1 cellular context compared by ENCODE assay signal in the genomic region with DNA sequence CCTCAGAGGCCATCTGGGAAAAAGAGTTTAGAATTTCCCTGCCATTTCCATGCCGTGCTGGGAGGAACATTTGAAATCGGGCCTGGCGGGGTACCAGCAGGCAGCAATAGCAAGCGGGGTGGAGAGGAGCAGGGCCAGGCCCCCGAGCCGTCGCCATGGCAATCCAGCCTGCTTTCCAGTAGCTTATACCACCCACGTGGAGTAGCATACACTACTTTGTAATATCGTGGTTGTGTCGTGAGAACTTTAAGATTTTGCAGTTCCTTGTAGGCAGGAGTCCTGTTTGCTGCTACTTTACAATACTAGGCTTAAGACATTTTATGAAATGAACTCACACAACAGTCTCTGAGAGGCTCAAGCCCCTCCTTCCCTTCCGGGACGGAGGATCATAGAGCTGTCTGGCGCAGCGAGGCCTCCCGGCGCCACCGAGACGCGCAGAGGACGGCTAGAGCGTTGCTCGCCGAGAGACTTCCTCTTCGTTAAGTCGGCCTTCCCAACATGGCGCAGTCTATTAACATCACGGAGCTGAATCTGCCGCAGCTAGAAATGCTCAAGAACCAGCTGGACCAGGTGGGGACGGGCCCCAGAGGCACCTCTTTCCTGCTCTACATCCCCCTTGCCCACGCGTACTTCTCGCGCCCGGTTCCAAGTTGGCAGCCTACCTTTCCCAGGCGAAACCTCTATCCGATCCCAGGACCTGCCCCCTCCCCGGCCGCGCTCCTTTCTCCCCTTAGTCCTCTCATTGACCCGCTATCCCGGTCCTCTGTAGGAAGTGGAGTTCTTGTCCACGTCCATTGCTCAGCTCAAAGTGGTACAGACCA.
A peak's percentile ranks its signal among the peaks of the same experiment; 100 is the strongest.
TF ChIP-seq lines count a peak whose summit lies in the region.

A gene (plus strand): TSS at position 473 of the 821 bp plus-strand sequence. CDS start 26 bp downstream, at position 499.

TF ChIP-seq in K562, 482 proteins besides CTCF, POLR2A, EP300 and RAD21 (continued from another document and continues in another):
- TF ChIP-seq, protein P1, sequence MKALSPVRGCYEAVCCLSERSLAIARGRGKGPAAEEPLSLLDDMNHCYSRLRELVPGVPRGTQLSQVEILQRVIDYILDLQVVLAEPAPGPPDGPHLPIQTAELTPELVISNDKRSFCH (CRISPR knock-in tag; IDR thresholded peaks at IDR 0.05), result no peak
- TF ChIP-seq, protein P1 (tag; IDR thresholded peaks at IDR 0.05), result 0 out of 2 replicates have a peak, but pooled peaks have one; percentile 32
- TF ChIP-seq HNRNPLL (IDR thresholded peaks at IDR 0.05; ENCODE audit: low read depth, low read length, poor library complexity, severe bottlenecking) (peak; percentile 69), BRF1 (IDR thresholded peaks at IDR 0.05; ENCODE audit: borderline replicate concordance, extremely low read depth, insufficient read length) (no peak), SMARCA4 (IDR thresholded peaks at IDR 0.05) (no peak), ZNF584 (CRISPR knock-in tag; IDR thresholded peaks at IDR 0.05; ENCODE audit: low read depth) (no peak), STAT5B (CRISPR knock-in tag; IDR thresholded peaks at IDR 0.05) (no peak), NUFIP1 (IDR thresholded peaks at IDR 0.05; ENCODE audit: partially characterized antibody) (no peak), ZNF644 (tag; IDR thresholded peaks at IDR 0.05; ENCODE audit: low read depth) (peak; percentile 60; the same call in 1 of the 2 replicates), E2F3 (CRISPR knock-in tag; IDR thresholded peaks at IDR 0.05) (no peak), NCOA1 (IDR thresholded peaks at IDR 0.05; ENCODE audit: low read depth) (peak; percentile 58), GABPA (tag; conservative IDR thresholded peaks at IDR 0.05; ENCODE audit: low read depth) (peak; percentile 90), STAG1 (CRISPR knock-in tag; IDR thresholded peaks at IDR 0.05; ENCODE audit: borderline replicate concordance) (no peak; the same call in 1 of the 2 replicates), KAT2B (IDR thresholded peaks at IDR 0.05; ENCODE audit: low read depth, low read length) (no peak), RBBP5 (IDR thresholded peaks at IDR 0.05; ENCODE audit: borderline replicate concordance, insufficient read depth, low read length, poor library complexity, severe bottlenecking) (peak; percentile 88), ATF7 (IDR thresholded peaks at IDR 0.05) (peak; percentile 72), SRF (CRISPR knock-in tag; IDR thresholded peaks at IDR 0.05) (no peak), FOXK1 (CRISPR knock-in tag; IDR thresholded peaks at IDR 0.05; ENCODE audit: borderline replicate concordance) (peak; percentile 58; the same call in 1 of the 2 replicates), EGR1 (conservative IDR thresholded peaks at IDR 0.05) (peak; percentile 60), MAFG (tag; conservative IDR thresholded peaks at IDR 0.05) (no peak), TSC22D4 (tag; IDR thresholded peaks at IDR 0.05) (no peak), CHD1 (IDR thresholded peaks at IDR 0.05; ENCODE audit: low read length) (peak; percentile 77), GABPB1 (CRISPR knock-in tag; IDR thresholded peaks at IDR 0.05) (peak; percentile 89), WHSC1 (IDR thresholded peaks at IDR 0.05; ENCODE audit: low read length) (no peak), ZNF699 (CRISPR knock-in tag; IDR thresholded peaks at IDR 0.05; ENCODE audit: insufficient replicate concordance) (no peak), ZNF212 (CRISPR knock-in tag; IDR thresholded peaks at IDR 0.05) (0 out of 2 replicates have a peak, but pooled peaks have one; percentile 5), MEF2A (IDR thresholded peaks at IDR 0.05; ENCODE audit: control insufficient read depth, low read depth, low read length) (0 out of 2 replicates have a peak, but pooled peaks have one; percentile 12), ZSCAN32 (CRISPR knock-in tag; IDR thresholded peaks at IDR 0.05) (no peak), SPI1 (IDR thresholded peaks at IDR 0.05; ENCODE audit: borderline replicate concordance, low read depth, low read length) (peak; percentile 97), CHCHD3 (CRISPR knock-in tag; IDR thresholded peaks at IDR 0.05) (no peak), ZNF124 (CRISPR knock-in tag; IDR thresholded peaks at IDR 0.05) (no peak), PHF8 (IDR thresholded peaks at IDR 0.05; ENCODE audit: borderline replicate concordance, low read length) (peak; percentile 88)
- TF ChIP-seq, protein P2, sequence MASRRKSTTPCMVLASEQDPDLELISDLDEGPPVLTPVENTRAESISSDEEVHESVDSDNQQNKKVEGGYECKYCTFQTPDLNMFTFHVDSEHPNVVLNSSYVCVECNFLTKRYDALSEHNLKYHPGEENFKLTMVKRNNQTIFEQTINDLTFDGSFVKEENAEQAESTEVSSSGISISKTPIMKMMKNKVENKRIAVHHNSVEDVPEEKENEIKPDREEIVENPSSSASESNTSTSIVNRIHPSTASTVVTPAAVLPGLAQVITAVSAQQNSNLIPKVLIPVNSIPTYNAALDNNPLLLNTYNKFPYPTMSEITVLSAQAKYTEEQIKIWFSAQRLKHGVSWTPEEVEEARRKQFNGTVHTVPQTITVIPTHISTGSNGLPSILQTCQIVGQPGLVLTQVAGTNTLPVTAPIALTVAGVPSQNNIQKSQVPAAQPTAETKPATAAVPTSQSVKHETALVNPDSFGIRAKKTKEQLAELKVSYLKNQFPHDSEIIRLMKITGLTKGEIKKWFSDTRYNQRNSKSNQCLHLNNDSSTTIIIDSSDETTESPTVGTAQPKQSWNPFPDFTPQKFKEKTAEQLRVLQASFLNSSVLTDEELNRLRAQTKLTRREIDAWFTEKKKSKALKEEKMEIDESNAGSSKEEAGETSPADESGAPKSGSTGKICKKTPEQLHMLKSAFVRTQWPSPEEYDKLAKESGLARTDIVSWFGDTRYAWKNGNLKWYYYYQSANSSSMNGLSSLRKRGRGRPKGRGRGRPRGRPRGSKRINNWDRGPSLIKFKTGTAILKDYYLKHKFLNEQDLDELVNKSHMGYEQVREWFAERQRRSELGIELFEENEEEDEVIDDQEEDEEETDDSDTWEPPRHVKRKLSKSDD (conservative IDR thresholded peaks at IDR 0.05; ENCODE audit: low read length), result no peak
- TF ChIP-seq, protein P3, sequence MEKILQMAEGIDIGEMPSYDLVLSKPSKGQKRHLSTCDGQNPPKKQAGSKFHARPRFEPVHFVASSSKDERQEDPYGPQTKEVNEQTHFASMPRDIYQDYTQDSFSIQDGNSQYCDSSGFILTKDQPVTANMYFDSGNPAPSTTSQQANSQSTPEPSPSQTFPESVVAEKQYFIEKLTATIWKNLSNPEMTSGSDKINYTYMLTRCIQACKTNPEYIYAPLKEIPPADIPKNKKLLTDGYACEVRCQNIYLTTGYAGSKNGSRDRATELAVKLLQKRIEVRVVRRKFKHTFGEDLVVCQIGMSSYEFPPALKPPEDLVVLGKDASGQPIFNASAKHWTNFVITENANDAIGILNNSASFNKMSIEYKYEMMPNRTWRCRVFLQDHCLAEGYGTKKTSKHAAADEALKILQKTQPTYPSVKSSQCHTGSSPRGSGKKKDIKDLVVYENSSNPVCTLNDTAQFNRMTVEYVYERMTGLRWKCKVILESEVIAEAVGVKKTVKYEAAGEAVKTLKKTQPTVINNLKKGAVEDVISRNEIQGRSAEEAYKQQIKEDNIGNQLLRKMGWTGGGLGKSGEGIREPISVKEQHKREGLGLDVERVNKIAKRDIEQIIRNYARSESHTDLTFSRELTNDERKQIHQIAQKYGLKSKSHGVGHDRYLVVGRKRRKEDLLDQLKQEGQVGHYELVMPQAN (IDR thresholded peaks at IDR 0.05; ENCODE audit: borderline replicate concordance), result peak; percentile 98
- TF ChIP-seq, protein P4, sequence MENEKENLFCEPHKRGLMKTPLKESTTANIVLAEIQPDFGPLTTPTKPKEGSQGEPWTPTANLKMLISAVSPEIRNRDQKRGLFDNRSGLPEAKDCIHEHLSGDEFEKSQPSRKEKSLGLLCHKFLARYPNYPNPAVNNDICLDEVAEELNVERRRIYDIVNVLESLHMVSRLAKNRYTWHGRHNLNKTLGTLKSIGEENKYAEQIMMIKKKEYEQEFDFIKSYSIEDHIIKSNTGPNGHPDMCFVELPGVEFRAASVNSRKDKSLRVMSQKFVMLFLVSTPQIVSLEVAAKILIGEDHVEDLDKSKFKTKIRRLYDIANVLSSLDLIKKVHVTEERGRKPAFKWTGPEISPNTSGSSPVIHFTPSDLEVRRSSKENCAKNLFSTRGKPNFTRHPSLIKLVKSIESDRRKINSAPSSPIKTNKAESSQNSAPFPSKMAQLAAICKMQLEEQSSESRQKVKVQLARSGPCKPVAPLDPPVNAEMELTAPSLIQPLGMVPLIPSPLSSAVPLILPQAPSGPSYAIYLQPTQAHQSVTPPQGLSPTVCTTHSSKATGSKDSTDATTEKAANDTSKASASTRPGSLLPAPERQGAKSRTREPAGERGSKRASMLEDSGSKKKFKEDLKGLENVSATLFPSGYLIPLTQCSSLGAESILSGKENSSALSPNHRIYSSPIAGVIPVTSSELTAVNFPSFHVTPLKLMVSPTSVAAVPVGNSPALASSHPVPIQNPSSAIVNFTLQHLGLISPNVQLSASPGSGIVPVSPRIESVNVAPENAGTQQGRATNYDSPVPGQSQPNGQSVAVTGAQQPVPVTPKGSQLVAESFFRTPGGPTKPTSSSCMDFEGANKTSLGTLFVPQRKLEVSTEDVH (IDR thresholded peaks at IDR 0.05; ENCODE audit: low read depth, partially characterized antibody), result peak; percentile 54
- TF ChIP-seq, protein P5, sequence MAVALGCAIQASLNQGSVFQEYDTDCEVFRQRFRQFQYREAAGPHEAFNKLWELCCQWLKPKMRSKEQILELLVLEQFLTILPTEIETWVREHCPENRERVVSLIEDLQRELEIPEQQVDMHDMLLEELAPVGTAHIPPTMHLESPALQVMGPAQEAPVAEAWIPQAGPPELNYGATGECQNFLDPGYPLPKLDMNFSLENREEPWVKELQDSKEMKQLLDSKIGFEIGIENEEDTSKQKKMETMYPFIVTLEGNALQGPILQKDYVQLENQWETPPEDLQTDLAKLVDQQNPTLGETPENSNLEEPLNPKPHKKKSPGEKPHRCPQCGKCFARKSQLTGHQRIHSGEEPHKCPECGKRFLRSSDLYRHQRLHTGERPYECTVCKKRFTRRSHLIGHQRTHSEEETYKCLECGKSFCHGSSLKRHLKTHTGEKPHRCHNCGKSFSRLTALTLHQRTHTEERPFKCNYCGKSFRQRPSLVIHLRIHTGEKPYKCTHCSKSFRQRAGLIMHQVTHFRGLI (CRISPR knock-in tag; IDR thresholded peaks at IDR 0.05), result no peak
- TF ChIP-seq, protein P6, sequence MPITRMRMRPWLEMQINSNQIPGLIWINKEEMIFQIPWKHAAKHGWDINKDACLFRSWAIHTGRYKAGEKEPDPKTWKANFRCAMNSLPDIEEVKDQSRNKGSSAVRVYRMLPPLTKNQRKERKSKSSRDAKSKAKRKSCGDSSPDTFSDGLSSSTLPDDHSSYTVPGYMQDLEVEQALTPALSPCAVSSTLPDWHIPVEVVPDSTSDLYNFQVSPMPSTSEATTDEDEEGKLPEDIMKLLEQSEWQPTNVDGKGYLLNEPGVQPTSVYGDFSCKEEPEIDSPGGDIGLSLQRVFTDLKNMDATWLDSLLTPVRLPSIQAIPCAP (CRISPR knock-in tag; IDR thresholded peaks at IDR 0.05; ENCODE audit: borderline replicate concordance), result no peak
- TF ChIP-seq, protein P7, sequence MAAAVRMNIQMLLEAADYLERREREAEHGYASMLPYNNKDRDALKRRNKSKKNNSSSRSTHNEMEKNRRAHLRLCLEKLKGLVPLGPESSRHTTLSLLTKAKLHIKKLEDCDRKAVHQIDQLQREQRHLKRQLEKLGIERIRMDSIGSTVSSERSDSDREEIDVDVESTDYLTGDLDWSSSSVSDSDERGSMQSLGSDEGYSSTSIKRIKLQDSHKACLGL (CRISPR knock-in tag; IDR thresholded peaks at IDR 0.05; ENCODE audit: borderline replicate concordance, poor library complexity, severe bottlenecking), result peak; percentile 76
- TF ChIP-seq, protein P8, sequence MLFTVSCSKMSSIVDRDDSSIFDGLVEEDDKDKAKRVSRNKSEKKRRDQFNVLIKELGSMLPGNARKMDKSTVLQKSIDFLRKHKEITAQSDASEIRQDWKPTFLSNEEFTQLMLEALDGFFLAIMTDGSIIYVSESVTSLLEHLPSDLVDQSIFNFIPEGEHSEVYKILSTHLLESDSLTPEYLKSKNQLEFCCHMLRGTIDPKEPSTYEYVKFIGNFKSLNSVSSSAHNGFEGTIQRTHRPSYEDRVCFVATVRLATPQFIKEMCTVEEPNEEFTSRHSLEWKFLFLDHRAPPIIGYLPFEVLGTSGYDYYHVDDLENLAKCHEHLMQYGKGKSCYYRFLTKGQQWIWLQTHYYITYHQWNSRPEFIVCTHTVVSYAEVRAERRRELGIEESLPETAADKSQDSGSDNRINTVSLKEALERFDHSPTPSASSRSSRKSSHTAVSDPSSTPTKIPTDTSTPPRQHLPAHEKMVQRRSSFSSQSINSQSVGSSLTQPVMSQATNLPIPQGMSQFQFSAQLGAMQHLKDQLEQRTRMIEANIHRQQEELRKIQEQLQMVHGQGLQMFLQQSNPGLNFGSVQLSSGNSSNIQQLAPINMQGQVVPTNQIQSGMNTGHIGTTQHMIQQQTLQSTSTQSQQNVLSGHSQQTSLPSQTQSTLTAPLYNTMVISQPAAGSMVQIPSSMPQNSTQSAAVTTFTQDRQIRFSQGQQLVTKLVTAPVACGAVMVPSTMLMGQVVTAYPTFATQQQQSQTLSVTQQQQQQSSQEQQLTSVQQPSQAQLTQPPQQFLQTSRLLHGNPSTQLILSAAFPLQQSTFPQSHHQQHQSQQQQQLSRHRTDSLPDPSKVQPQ (CRISPR knock-in tag; IDR thresholded peaks at IDR 0.05; ENCODE audit: borderline replicate concordance), result no peak
- TF ChIP-seq, protein P9, sequence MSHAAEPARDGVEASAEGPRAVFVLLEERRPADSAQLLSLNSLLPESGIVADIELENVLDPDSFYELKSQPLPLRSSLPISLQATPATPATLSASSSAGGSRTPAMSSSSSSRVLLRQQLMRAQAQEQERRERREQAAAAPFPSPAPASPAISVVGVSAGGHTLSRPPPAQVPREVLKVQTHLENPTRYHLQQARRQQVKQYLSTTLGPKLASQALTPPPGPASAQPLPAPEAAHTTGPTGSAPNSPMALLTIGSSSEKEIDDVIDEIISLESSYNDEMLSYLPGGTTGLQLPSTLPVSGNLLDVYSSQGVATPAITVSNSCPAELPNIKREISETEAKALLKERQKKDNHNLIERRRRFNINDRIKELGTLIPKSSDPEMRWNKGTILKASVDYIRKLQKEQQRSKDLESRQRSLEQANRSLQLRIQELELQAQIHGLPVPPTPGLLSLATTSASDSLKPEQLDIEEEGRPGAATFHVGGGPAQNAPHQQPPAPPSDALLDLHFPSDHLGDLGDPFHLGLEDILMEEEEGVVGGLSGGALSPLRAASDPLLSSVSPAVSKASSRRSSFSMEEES (CRISPR knock-in tag; IDR thresholded peaks at IDR 0.05), result no peak
